Comparison of ENCODE assay signal across 1 cellular context in genomic region chr6:106102967-106103727, GRCh38.
TF ChIP-seq lines count a peak whose summit lies in the region.

No MANE protein-coding gene starts in this region.

TF ChIP-seq in SK-N-SH, 30 proteins besides CTCF, POLR2A, EP300 and RAD21 (continued from another document):
- TF ChIP-seq REST (IDR thresholded peaks at IDR 0.05; ENCODE audit: low read depth, low read length) (no peak), USF2 (IDR thresholded peaks at IDR 0.05; ENCODE audit: borderline replicate concordance, low read depth, low read length) (no peak), GABPA (IDR thresholded peaks at IDR 0.05; ENCODE audit: low read depth) (no peak)
